1 cellular context compared by ENCODE assay signal in genomic region chr3:50327943-50328691, GRCh38.
TF ChIP-seq lines count a peak whose summit lies in the region.

A gene with protein sequence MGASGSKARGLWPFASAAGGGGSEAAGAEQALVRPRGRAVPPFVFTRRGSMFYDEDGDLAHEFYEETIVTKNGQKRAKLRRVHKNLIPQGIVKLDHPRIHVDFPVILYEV (minus strand): TSS chr3:50328223. CDS start chr3:50328099, 124 bp downstream.

TF ChIP-seq in K562, 482 proteins besides CTCF, POLR2A, EP300 and RAD21 (continued from another document and continues in another):
- TF ChIP-seq ZBTB40 (IDR thresholded peaks at IDR 0.05) (peak; percentile 94), ZBTB40 (CRISPR knock-in tag; IDR thresholded peaks at IDR 0.05) (no peak), TARDBP (IDR thresholded peaks at IDR 0.05) (no peak; the same call in 1 of the 2 replicates), ZNF282 (CRISPR knock-in tag; IDR thresholded peaks at IDR 0.05) (no peak), MTF1 (CRISPR knock-in tag; IDR thresholded peaks at IDR 0.05; ENCODE audit: borderline replicate concordance) (no peak), KAT7 (CRISPR knock-in tag; IDR thresholded peaks at IDR 0.05; ENCODE audit: borderline replicate concordance) (peak; percentile 76; the same call in 1 of the 2 replicates), BRD4 (IDR thresholded peaks at IDR 0.05) (no peak), MAFG (tag; conservative IDR thresholded peaks at IDR 0.05) (no peak), GATAD2A (IDR thresholded peaks at IDR 0.05) (no peak), PREB (CRISPR knock-in tag; IDR thresholded peaks at IDR 0.05) (no peak), HLTF (IDR thresholded peaks at IDR 0.05) (no peak), SMARCA4 (IDR thresholded peaks at IDR 0.05) (no peak), BRCA1 (IDR thresholded peaks at IDR 0.05) (no peak), BRCA1 (CRISPR knock-in tag; IDR thresholded peaks at IDR 0.05) (no peak), MBD1 (CRISPR knock-in tag; IDR thresholded peaks at IDR 0.05) (no peak), ZNF133 (CRISPR knock-in tag; IDR thresholded peaks at IDR 0.05) (no peak), SIX5 (IDR thresholded peaks at IDR 0.05; ENCODE audit: borderline replicate concordance in 1 of 2, insufficient read depth in 1 of 2, low read depth in 1 of 2, low read length in 2 of 2) (no peak), NFIC (IDR thresholded peaks at IDR 0.05) (no peak), ZNF3 (CRISPR knock-in tag; IDR thresholded peaks at IDR 0.05) (no peak), TAF9B (IDR thresholded peaks at IDR 0.05; ENCODE audit: partially characterized antibody) (no peak), MXI1 (IDR thresholded peaks at IDR 0.05; ENCODE audit: low read depth, low read length) (peak; percentile 37; the same call in 1 of the 2 replicates), SIN3A (IDR thresholded peaks at IDR 0.05; ENCODE audit: borderline replicate concordance in 2 of 2, control insufficient read depth in 1 of 2, low read depth in 2 of 2, low read length in 2 of 2) (peak; percentile 81 to 90; a peak in 2 of 4 replicates), SOX6 (IDR thresholded peaks at IDR 0.05) (no peak), E2F5 (CRISPR knock-in tag; IDR thresholded peaks at IDR 0.05) (no peak), RBBP5 (IDR thresholded peaks at IDR 0.05; ENCODE audit: borderline replicate concordance, insufficient read depth, low read length, poor library complexity, severe bottlenecking) (peak; percentile 60), FUS (optimal IDR thresholded peaks at IDR 0.05; ENCODE audit: low read depth, low read length) (no peak), DACH1 (IDR thresholded peaks at IDR 0.05; ENCODE audit: partially characterized antibody) (peak; percentile 73), FIP1L1 (IDR thresholded peaks at IDR 0.05; ENCODE audit: low read depth, low read length, poor library complexity, severe bottlenecking) (peak; percentile 79), HNRNPH1 (optimal IDR thresholded peaks at IDR 0.05; ENCODE audit: low read depth, low read length) (no peak), RERE (CRISPR knock-in tag; IDR thresholded peaks at IDR 0.05; ENCODE audit: borderline replicate concordance) (no peak), KLF10 (CRISPR knock-in tag; IDR thresholded peaks at IDR 0.05) (no peak), NCOR1 (IDR thresholded peaks at IDR 0.05) (no peak), DDX20 (tag; IDR thresholded peaks at IDR 0.05; ENCODE audit: low read depth) (no peak)
- TF ChIP-seq, protein P1, sequence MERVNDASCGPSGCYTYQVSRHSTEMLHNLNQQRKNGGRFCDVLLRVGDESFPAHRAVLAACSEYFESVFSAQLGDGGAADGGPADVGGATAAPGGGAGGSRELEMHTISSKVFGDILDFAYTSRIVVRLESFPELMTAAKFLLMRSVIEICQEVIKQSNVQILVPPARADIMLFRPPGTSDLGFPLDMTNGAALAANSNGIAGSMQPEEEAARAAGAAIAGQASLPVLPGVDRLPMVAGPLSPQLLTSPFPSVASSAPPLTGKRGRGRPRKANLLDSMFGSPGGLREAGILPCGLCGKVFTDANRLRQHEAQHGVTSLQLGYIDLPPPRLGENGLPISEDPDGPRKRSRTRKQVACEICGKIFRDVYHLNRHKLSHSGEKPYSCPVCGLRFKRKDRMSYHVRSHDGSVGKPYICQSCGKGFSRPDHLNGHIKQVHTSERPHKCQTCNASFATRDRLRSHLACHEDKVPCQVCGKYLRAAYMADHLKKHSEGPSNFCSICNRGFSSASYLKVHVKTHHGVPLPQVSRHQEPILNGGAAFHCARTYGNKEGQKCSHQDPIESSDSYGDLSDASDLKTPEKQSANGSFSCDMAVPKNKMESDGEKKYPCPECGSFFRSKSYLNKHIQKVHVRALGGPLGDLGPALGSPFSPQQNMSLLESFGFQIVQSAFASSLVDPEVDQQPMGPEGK (CRISPR knock-in tag; IDR thresholded peaks at IDR 0.05; ENCODE audit: borderline replicate concordance), result no peak
- TF ChIP-seq, protein P2, sequence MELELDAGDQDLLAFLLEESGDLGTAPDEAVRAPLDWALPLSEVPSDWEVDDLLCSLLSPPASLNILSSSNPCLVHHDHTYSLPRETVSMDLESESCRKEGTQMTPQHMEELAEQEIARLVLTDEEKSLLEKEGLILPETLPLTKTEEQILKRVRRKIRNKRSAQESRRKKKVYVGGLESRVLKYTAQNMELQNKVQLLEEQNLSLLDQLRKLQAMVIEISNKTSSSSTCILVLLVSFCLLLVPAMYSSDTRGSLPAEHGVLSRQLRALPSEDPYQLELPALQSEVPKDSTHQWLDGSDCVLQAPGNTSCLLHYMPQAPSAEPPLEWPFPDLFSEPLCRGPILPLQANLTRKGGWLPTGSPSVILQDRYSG (tag; conservative IDR thresholded peaks at IDR 0.05; ENCODE audit: low read depth), result no peak
